ENCODE assay signal across 5 cellular contexts in genomic region chr9:82161876-82162275, GRCh38.
"Had no signal": no experiment of that assay in that cellular context is flagged by ENCODE, and none has a peak within 500 bp of the region (broad histone marks: within the 10 kb centered on the region; RNA-seq: fewer than 3 reads in every experiment).

No MANE protein-coding gene starts in this region.

- H3K27ac ChIP-seq: HL-60 had no signal

- DNase-seq: IMR-90, KBM-7, KG1 had no signal

- H3K4me3 ChIP-seq: K562 had no signal
